8 cellular contexts compared by ENCODE assay signal in genomic region chr4:118834960-118835895, GRCh38.
DNase-seq lines count a peak whose midpoint lies in the region; ATAC-seq lines count a peak whose summit lies in the region.

No MANE protein-coding gene starts in this region.

- peak; percentile 17 for DNase-seq in activated gamma-delta T cell treated with Interleukin-2 at 50 U/mL for 16 hours
- DNase-seq in activated gamma-delta T cell (lab: John Stamatoyannopoulos, UW): no peak
- peak; percentile 46 for DNase-seq in NCI-H2029 (lab: John Stamatoyannopoulos, UW)
- DNase-seq in activated CD4-positive, alpha-beta T cell treated with anti-CD3 and anti-CD28 coated beads for 1 hour: peak; percentile 22
- DNase-seq in kidney glomerular epithelial cell (lab: John Stamatoyannopoulos, UW): peak; percentile 72
- DNase-seq in stimulated activated CD4-positive, alpha-beta T cell treated with anti-CD3 and anti-CD28 coated beads, Interleukin-15, amount 100 ng/mL, for 1 hour (ENCODE audit: low read depth in 1 of 2, low spot score in 1 of 2): peak; percentile 11

- H3K27ac ChIP-seq in cingulate gyrus (ENCODE audit: low read depth, low read length): peak overlapping the region; percentile 34

- ATAC-seq in HG02763 (IDR thresholded peaks at IDR 0.05; ENCODE audit: unreplicated experiment): peak; percentile 76
